27 cellular contexts compared by ENCODE assay signal in genomic region chr3:168475730-168476129, GRCh38.
"Had no signal": no experiment of that assay in that cellular context is flagged by ENCODE, and none has a peak within 500 bp of the region (broad histone marks: within the 10 kb centered on the region; RNA-seq: fewer than 3 reads in every experiment).

No MANE protein-coding gene starts in this region.

- H3K9me3 ChIP-seq: esophagus squamous epithelium, left ventricle myocardium inferior, mucosa of descending colon, neutrophil, right lobe of liver, testis, vagina had no signal

- H3K4me3 ChIP-seq: esophagus squamous epithelium, lung, mucosa of descending colon, right lobe of liver, testis, vagina had no signal

- H3K27me3 ChIP-seq: brain microvascular endothelial cell, esophagus squamous epithelium, neutrophil, right lobe of liver, testis, vagina had no signal

- ATAC-seq: mucosa of descending colon; natural killer cell treated with Interleukin-12 subunit alpha and Interleukin-12 subunit beta and Interleukin-15 and Interleukin-18, amount 100 ng/mL, for 72 hours; stimulated activated naive CD8-positive, alpha-beta T cell treated with anti-CD3 and anti-CD28 coated beads, Interleukin-15, Interleukin-2, amounts not matched to agents 100 U/mL and 50 U/mL, for 24 hours; WTC11 had no signal

- FAIRE-seq: astrocyte, TTC549 had no signal

- H3K27ac ChIP-seq: brain microvascular endothelial cell, esophagus squamous epithelium, left ventricle myocardium inferior, neutrophil, right lobe of liver, testis, vagina had no signal

- H3K4me1 ChIP-seq: esophagus squamous epithelium, left ventricle myocardium inferior, right lobe of liver, testis, vagina had no signal

- H3K36me3 ChIP-seq: brain microvascular endothelial cell, esophagus squamous epithelium, left ventricle myocardium inferior, neutrophil, right lobe of liver, vagina had no signal

- DNase-seq: activated CD4-positive, alpha-beta memory T cell treated with anti-CD3 and anti-CD28 coated beads, Interleukin-2, amount 10 ng/mL, durations not matched to agents 7 days and 5 days; activated CD4-positive, alpha-beta T cell treated with anti-CD3 and anti-CD28 coated beads for 1 hour; activated CD4-positive, alpha-beta T cell treated with anti-CD3 and anti-CD28 coated beads, Interleukin-2, amount 10 ng/mL, durations not matched to agents 7 days and 5 days; activated CD8-positive, alpha-beta memory T cell treated with anti-CD3 and anti-CD28 coated beads, Interleukin-2, amount 50 U/mL, for 48 hours; activated gamma-delta T cell; activated naive CD4-positive, alpha-beta T cell treated with anti-CD3 and anti-CD28 coated beads, Interleukin-2, amount 10 ng/mL, durations not matched to agents 7 days and 5 days; activated T-cell treated with anti-CD3 and anti-CD28 coated beads, Interleukin-2, amount 50 U/mL, for 24 hours; amniotic stem cell; brain microvascular endothelial cell; esophagus squamous epithelium; foreskin melanocyte; left ventricle myocardium inferior; mesendoderm; mucosa of descending colon; right lobe of liver; stimulated activated CD4-positive, alpha-beta T cell treated with anti-CD3 and anti-CD28 coated beads, Interleukin-12 subunit alpha, Interleukin-12 subunit beta, amount 100 ng/mL, for 4 hours; stimulated activated CD4-positive, alpha-beta T cell treated with anti-CD3 and anti-CD28 coated beads, Interleukin-4, amount 100 ng/mL, for 1 hour; stimulated activated naive CD8-positive, alpha-beta T cell treated with anti-CD3 and anti-CD28 coated beads, Interleukin-15, Interleukin-2, amounts not matched to agents 100 U/mL and 50 U/mL, for 24 hours; T-helper 9 cell; testis had no signal
